Comparison of ENCODE assay signal across 10 cellular contexts in genomic region chr2:110679337-110679707, GRCh38. TPM values are rescaled to one million over a fixed set of nuclear protein-coding genes. Genes with fewer than 3 reads are reported as not detected.
DNase-seq lines count a peak whose midpoint lies in the region; ATAC-seq, FAIRE-seq and TF ChIP-seq lines count a peak whose summit lies in the region.
"Had no signal": no experiment of that assay in that cellular context is flagged by ENCODE, and none has a peak within 500 bp of the region (broad histone marks: within the 10 kb centered on the region; RNA-seq: fewer than 3 reads in every experiment).

No MANE protein-coding gene starts in this region.

- CTCF ChIA-PET in Caco-2 (lab: Charles Lee) = interaction anchor here (3.3 kb wide), 1 partner anchor 76 kb away, joined by 10 read pairs; no protein-coding TSS in a partner anchor

- 14 to 24% (median 20%) methylated on average over 9 of the region's 9 CpGs for WGBS in spleen, 5 donors

- H3K4me2 ChIP-seq in astrocyte (ENCODE audit: low read length) = peak overlapping the region; percentile 87

- H3K36me3 ChIP-seq in Caco-2 (ENCODE audit: control insufficient read depth, insufficient read depth, low read length) (no peaks in the 10 kb centered on the region), astrocyte (ENCODE audit: insufficient read depth, low read length) (no peaks in the 10 kb centered on the region), spleen (no peaks in the 10 kb centered on the region)

- no peak overlapping the region for H3K9ac ChIP-seq in astrocyte (ENCODE audit: low read length)

- H3K27me3 Mint-ChIP-seq in Caco-2 (ENCODE audit: insufficient read depth, unreplicated experiment) (no peaks in the 10 kb centered on the region), astrocyte (ENCODE audit: low read depth, unreplicated experiment) (no peaks in the 10 kb centered on the region)
- peaks cover under 1 to 5% of the 10 kb centered on the region in 2 donors for H3K27me3 Mint-ChIP-seq in natural killer cell treated with Interleukin-12 subunit alpha and Interleukin-12 subunit beta and Interleukin-15 and Interleukin-18, amount 100 ng/mL, for 72 hours

- no peak overlapping the region for H2AFZ ChIP-seq in astrocyte (ENCODE audit: low read depth, low read length)

- H3K9me3 ChIP-seq in Caco-2 (no peaks in the 10 kb centered on the region), astrocyte (ENCODE audit: insufficient read depth, low read depth, low read length) (no peaks in the 10 kb centered on the region), spleen (no peaks in the 10 kb centered on the region)

- no peak for ATAC-seq in natural killer cell treated with Interleukin-12 subunit alpha and Interleukin-12 subunit beta and Interleukin-15 and Interleukin-18, amount 100 ng/mL, for 72 hours
- no peak for ATAC-seq in GM18519 (IDR thresholded peaks at IDR 0.05; ENCODE audit: low FRiP score, unreplicated experiment)

- no peak for TF ChIP-seq POLR2A in spleen (IDR thresholded peaks at IDR 0.05)

- H3K4me3 ChIP-seq in Caco-2 (ENCODE audit: low read depth, low read length) (no peak overlapping the region), astrocyte (ENCODE audit: insufficient read depth, low read depth, low read length) (no peak overlapping the region), spleen (peak overlapping the region in 4 of 8 donors; percentile 59 to 88 (median 66))

- intact Hi-C loops in Caco-2 (cut with micrococcal nuclease; ENCODE audit: unreplicated experiment) = loop anchor here (5.0 kb wide), 1 partner anchor 53 kb away; the partner anchor contains the start of gene ACOXL
- intact Hi-C loops in spleen (cut with DNase I; ENCODE audit: low total_unique reads) = no loop called here

- no peak for TF ChIP-seq CTCF in Caco-2 (IDR thresholded peaks at IDR 0.05; ENCODE audit: insufficient read depth in 1 of 2, low read depth in 1 of 2, low read length in 1 of 2, severe bottlenecking in 1 of 2, unreplicated experiment in 1 of 2)
- no peak for TF ChIP-seq CTCF in astrocyte (IDR thresholded peaks at IDR 0.05; ENCODE audit: insufficient read depth, low read depth, low read length)
- TF ChIP-seq CTCF in spleen (IDR thresholded peaks at IDR 0.05 in 8 of 11, conservative IDR thresholded peaks at IDR 0.05 in 3 of 11) = no peak

- H3K4me1 Mint-ChIP-seq in Caco-2 (ENCODE audit: low read depth, unreplicated experiment) (peaks cover 15% of the 10 kb centered on the region), astrocyte (ENCODE audit: low read depth, unreplicated experiment) (peaks cover 14% of the 10 kb centered on the region)
- H3K4me1 Mint-ChIP-seq in natural killer cell treated with Interleukin-12 subunit alpha and Interleukin-12 subunit beta and Interleukin-15 and Interleukin-18, amount 100 ng/mL, for 72 hours (ENCODE audit: low read depth in 2 of 2) = peaks cover 33 to 39% of the 10 kb centered on the region in 2 donors

- H3K9me3 Mint-ChIP-seq in Caco-2 (ENCODE audit: unreplicated experiment) (no peaks in the 10 kb centered on the region), astrocyte (ENCODE audit: unreplicated experiment) (no peaks in the 10 kb centered on the region)
- no peaks in the 10 kb centered on the region for H3K9me3 Mint-ChIP-seq in natural killer cell treated with Interleukin-12 subunit alpha and Interleukin-12 subunit beta and Interleukin-15 and Interleukin-18, amount 100 ng/mL, for 72 hours

- H3K36me3 Mint-ChIP-seq in Caco-2 (ENCODE audit: insufficient read depth, unreplicated experiment) (peaks cover 23% of the 10 kb centered on the region), astrocyte (ENCODE audit: low read depth, unreplicated experiment) (no peaks in the 10 kb centered on the region)
- H3K36me3 Mint-ChIP-seq in natural killer cell treated with Interleukin-12 subunit alpha and Interleukin-12 subunit beta and Interleukin-15 and Interleukin-18, amount 100 ng/mL, for 72 hours = no peaks in the 10 kb centered on the region

- H3K4me3 Mint-ChIP-seq in Caco-2 (ENCODE audit: unreplicated experiment) = peak overlapping the region; percentile 100
- H3K4me3 Mint-ChIP-seq in astrocyte (ENCODE audit: unreplicated experiment) = peak overlapping the region; percentile 54
- peak overlapping the region; percentile 94 for H3K4me3 Mint-ChIP-seq in natural killer cell treated with Interleukin-12 subunit alpha and Interleukin-12 subunit beta and Interleukin-15 and Interleukin-18, amount 100 ng/mL, for 72 hours

- no peak for FAIRE-seq in astrocyte (lab: Jason Lieb, UNC)

- no peaks in the 10 kb centered on the region for H3K4me1 ChIP-seq in Caco-2
- H3K4me1 ChIP-seq in astrocyte (ENCODE audit: insufficient read depth, low read length) = peaks cover 17% of the 10 kb centered on the region
- peaks cover 10 to 51% (median 39%) of the 10 kb centered on the region in 6 donors for H3K4me1 ChIP-seq in spleen

- H3K27ac Mint-ChIP-seq in Caco-2 (ENCODE audit: unreplicated experiment) (no peak overlapping the region), astrocyte (ENCODE audit: unreplicated experiment) (no peak overlapping the region)
- H3K27ac Mint-ChIP-seq in natural killer cell treated with Interleukin-12 subunit alpha and Interleukin-12 subunit beta and Interleukin-15 and Interleukin-18, amount 100 ng/mL, for 72 hours = peak overlapping the region; percentile 94 to 98

- H4K20me1 ChIP-seq in astrocyte (ENCODE audit: insufficient read depth, low read length) = no peaks in the 10 kb centered on the region

- H3K27me3 ChIP-seq in Caco-2 (replicated peaks; ENCODE audit: control insufficient read depth, insufficient read depth, low read length) (no peaks in the 10 kb centered on the region), astrocyte (ENCODE audit: insufficient read depth, low read length) (no peaks in the 10 kb centered on the region), spleen (replicated peaks in 1 of 7) (no peaks in the 10 kb centered on the region)

- POLR2A ChIA-PET in Caco-2 (lab: Charles Lee) = interaction anchor here (0.6 kb wide), 1 partner anchor 27 kb away, joined by 4 read pairs; no protein-coding TSS in a partner anchor

- no peak overlapping the region for H3K27ac ChIP-seq in astrocyte (ENCODE audit: low read depth, low read length)
- peak overlapping the region in 4 of 8 donors; percentile 89 to 94 (median 91) for H3K27ac ChIP-seq in spleen

- peaks cover 35% of the 10 kb centered on the region for H3K79me2 ChIP-seq in astrocyte (ENCODE audit: insufficient read depth, low read length)

- BruUV-seq in Caco-2 (replicated peaks; lab: Mats Ljungman, UMichigan) = no TSS peak

- DNase-seq in Caco-2 (no peak), KG1 (lab: John Stamatoyannopoulos, UW) (peak; percentile 19), astrocyte (ENCODE audit: low read depth) (peak; percentile 30), NCI-H1092 treated with DMSO at 0.1 percent for 48 hours (lab: John Stamatoyannopoulos, UW) (no peak), spleen (no peak), GDM1 (lab: John Stamatoyannopoulos, UW) (no peak)
- no peak for DNase-seq in natural killer cell treated with Interleukin-12 subunit alpha and Interleukin-12 subunit beta and Interleukin-15 and Interleukin-18, amount 100 ng/mL, for 72 hours (ENCODE audit: low spot score)
- DNase-seq: midbrain had no signal

RNA-seq across cellular contexts. Expression of gene BUB1, which starts 1.5 kb away (rescaled TPM):
- total RNA-seq in Caco-2 (2022) (59.1 and 60.7 TPM in 2 replicates), astrocyte (4.8 and 8.0 TPM in 2 replicates), spleen (10 to 100 TPM in 4 of 7 donors, 1 to 10 TPM in 3; 2.4 to 29.7 (median 11.4) TPM)
- 100 to 1,000 TPM in 1 of 2 donors, 10 to 100 TPM in 1; 45.2 to 103 TPM for total RNA-seq in natural killer cell treated with Interleukin-12 subunit alpha and Interleukin-12 subunit beta and Interleukin-15 and Interleukin-18, amount 100 ng/mL, for 72 hours
- 1 to 10 TPM; 1.1 to 5.8 (median 2.6) TPM for polyA plus RNA-seq in spleen

RNA-seq across cellular contexts. Expression of gene ACOXL, which starts 53.1 kb away (rescaled TPM):
- total RNA-seq in Caco-2 (2022) (2.6 and 2.9 TPM in 2 replicates), astrocyte (0.12 and 0.23 TPM in 2 replicates), spleen (1 to 10 TPM in 1 of 7 donors, under 1 TPM in 6; 0.20 to 1.0 (median 0.77) TPM)
- total RNA-seq in natural killer cell treated with Interleukin-12 subunit alpha and Interleukin-12 subunit beta and Interleukin-15 and Interleukin-18, amount 100 ng/mL, for 72 hours = 1 to 10 TPM; 1.4 to 2.5 TPM
- under 1 TPM; 0.04 to 0.16 (median 0.09) TPM for polyA plus RNA-seq in spleen
- total RNA-seq: temporal lobe had no signal

Comparison
In these comparisons a context has a peak if more than half of its experiments do, and no peak if none do; other contexts are left out.
1. DNase-seq: peak in KG1 (single experiment) and astrocyte (single experiment); none in Caco-2 (0 of 2), natural killer cell treated with Interleukin-12 subunit alpha and Interleukin-12 subunit beta and Interleukin-15 and Interleukin-18, amount 100 ng/mL, for 72 hours (single experiment), NCI-H1092 treated with DMSO at 0.1 percent for 48 hours (single experiment), spleen (single experiment) and GDM1 (single experiment).
2. H3K27ac Mint-ChIP-seq: peak in natural killer cell treated with Interleukin-12 subunit alpha and Interleukin-12 subunit beta and Interleukin-15 and Interleukin-18, amount 100 ng/mL, for 72 hours (2 of 2); none in Caco-2 (single experiment) and astrocyte (single experiment).
3. Peak in every context shown above with its lines, with median percentiles within 50 percentile points of each other: H3K4me3 Mint-ChIP-seq.